In the genomic region with DNA sequence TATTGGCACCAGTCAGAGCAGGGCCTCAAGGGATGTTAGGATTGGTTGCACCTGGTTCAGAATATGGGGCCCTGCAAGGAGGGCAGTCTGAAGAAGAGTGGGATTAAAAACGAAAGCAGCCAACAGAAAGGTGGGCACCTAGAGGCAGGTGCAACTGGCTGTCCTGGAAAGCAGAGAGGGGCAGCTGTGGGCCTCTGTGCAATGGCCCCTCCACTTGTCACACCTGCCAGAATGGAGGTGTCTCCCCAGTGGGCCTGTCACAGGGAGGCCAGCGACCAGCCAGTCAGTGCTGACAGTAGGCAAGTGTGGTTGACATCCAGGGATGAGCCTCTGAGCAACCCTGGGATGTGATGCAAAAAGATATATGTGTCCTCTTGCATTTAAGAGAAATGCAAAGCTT, we compare ENCODE assay signal across 19 cellular contexts. TPM values are rescaled to one million over a fixed set of nuclear protein-coding genes. Genes with fewer than 3 reads are reported as not detected.
DNase-seq lines count a peak whose midpoint lies in the region; ATAC-seq and TF ChIP-seq lines count a peak whose summit lies in the region.
"Had no signal": no experiment of that assay in that cellular context is flagged by ENCODE, and none has a peak within 500 bp of the region (broad histone marks: within the 10 kb centered on the region; RNA-seq: fewer than 3 reads in every experiment).

No MANE protein-coding gene starts in this region.

- no peaks in the 10 kb centered on the region for H3K27me3 ChIP-seq in KMS-11 (ENCODE audit: insufficient read depth, low read depth)
- H3K27me3 ChIP-seq: testis had no signal

- H2AFZ ChIP-seq in KMS-11 (ENCODE audit: low read depth): no peak overlapping the region

- peak overlapping the region; percentile 97 for H3K4me2 ChIP-seq in KMS-11

- no peak for DNase-seq in activated CD8-positive, alpha-beta memory T cell treated with anti-CD3 and anti-CD28 coated beads, Interleukin-2, amount 10 ng/mL, durations not matched to agents 7 days and 5 days
- no peak for DNase-seq in activated CD8-positive, alpha-beta memory T cell treated with anti-CD3 and anti-CD28 coated beads, Interleukin-2, amount 50 U/mL, for 48 hours
- DNase-seq in activated T-helper 1 cell treated with anti-CD3 and anti-CD28 coated beads, Interleukin-12 subunit alpha, Interleukin-12 subunit beta, Interleukin-2, Interleukin-4 antibody, amounts not matched to agents 30 ng/mL and 10 ng/mL and 1 ng/mL, durations not matched to agents 14 hours and 24 hours and 36 hours (ENCODE audit: low spot score): no peak
- no peak for DNase-seq in natural killer cell treated with Interleukin-12 subunit alpha and Interleukin-12 subunit beta and Interleukin-15 and Interleukin-18, amount 100 ng/mL, for 72 hours (ENCODE audit: low spot score)
- DNase-seq in Right ventricle myocardium superior (no peak), AML-193 (lab: John Stamatoyannopoulos, UW) (no peak)
- DNase-seq: ACHN; activated CD4-positive, alpha-beta T cell treated with anti-CD3 and anti-CD28 coated beads for 4 hours; anterior cingulate cortex; effector CD8-positive, alpha-beta T cell; midbrain; NCI-H146; NCI-H226; testis had no signal

- H4K20me1 ChIP-seq in KMS-11 (ENCODE audit: insufficient read depth): no peaks in the 10 kb centered on the region

- no peak for ATAC-seq in activated CD8-positive, alpha-beta memory T cell treated with anti-CD3 and anti-CD28 coated beads, Interleukin-2, amount 10 ng/mL, durations not matched to agents 7 days and 5 days
- ATAC-seq in natural killer cell treated with Interleukin-12 subunit alpha and Interleukin-12 subunit beta and Interleukin-15 and Interleukin-18, amount 100 ng/mL, for 72 hours: no peak
- no peak for ATAC-seq in HG02840 (IDR thresholded peaks at IDR 0.05; ENCODE audit: low FRiP score, unreplicated experiment)
- no peak for ATAC-seq in Right ventricle myocardium superior (ENCODE audit: poor library complexity)
- ATAC-seq: SK-N-SH treated with all-trans-retinoic acid at 6 μM for 48 hours had no signal

- peak overlapping the region; percentile 36 for H3K4me3 ChIP-seq in KMS-11 (IDR thresholded peaks at IDR 0.05; ENCODE audit: insufficient read depth, low read depth, low read length)
- H3K4me3 ChIP-seq: testis had no signal

- TF ChIP-seq CTCF in KMS-11 (conservative IDR thresholded peaks at IDR 0.05; ENCODE audit: low read depth, low read length): no peak

- peaks cover 92% of the 10 kb centered on the region for H3K79me2 ChIP-seq in KMS-11 (ENCODE audit: insufficient read depth, low read depth)

- H3K9ac ChIP-seq in KMS-11: peak overlapping the region; percentile 26; the same call in 1 of the 2 replicates

- intact Hi-C loops in activated T-helper 1 cell treated with anti-CD3 and anti-CD28 coated beads, Interleukin-12 subunit alpha, Interleukin-12 subunit beta, Interleukin-2, Interleukin-4 antibody, amounts not matched to agents 30 ng/mL and 10 ng/mL and 1 ng/mL, durations not matched to agents 14 hours and 24 hours and 36 hours (cut with micrococcal nuclease): loop anchor here (2.0 kb wide), 2 partner anchors 26 to 68 kb away; no protein-coding TSS in a partner anchor
- intact Hi-C loops in Right ventricle myocardium superior (cut with DNase I): no loop called here

- H3K9me3 Mint-ChIP-seq in activated CD8-positive, alpha-beta memory T cell treated with anti-CD3 and anti-CD28 coated beads, Interleukin-2, amount 10 ng/mL, durations not matched to agents 7 days and 5 days (ENCODE audit: low read depth): no peaks in the 10 kb centered on the region
- H3K9me3 Mint-ChIP-seq in activated T-helper 1 cell treated with anti-CD3 and anti-CD28 coated beads, Interleukin-12 subunit alpha, Interleukin-12 subunit beta, Interleukin-2, Interleukin-4 antibody, amounts not matched to agents 30 ng/mL and 10 ng/mL and 1 ng/mL, durations not matched to agents 14 hours and 24 hours and 36 hours: no peaks in the 10 kb centered on the region
- no peaks in the 10 kb centered on the region for H3K9me3 Mint-ChIP-seq in natural killer cell treated with Interleukin-12 subunit alpha and Interleukin-12 subunit beta and Interleukin-15 and Interleukin-18, amount 100 ng/mL, for 72 hours
- H3K9me3 Mint-ChIP-seq: CD14-positive monocyte; central memory CD8-positive, alpha-beta T cell had no signal

- peak overlapping the region; percentile 99 for H3K27ac ChIP-seq in KMS-11
- H3K27ac ChIP-seq: testis had no signal

- no peaks in the 10 kb centered on the region for H3K27me3 Mint-ChIP-seq in activated CD8-positive, alpha-beta memory T cell treated with anti-CD3 and anti-CD28 coated beads, Interleukin-2, amount 10 ng/mL, durations not matched to agents 7 days and 5 days
- no peaks in the 10 kb centered on the region for H3K27me3 Mint-ChIP-seq in activated T-helper 1 cell treated with anti-CD3 and anti-CD28 coated beads, Interleukin-12 subunit alpha, Interleukin-12 subunit beta, Interleukin-2, Interleukin-4 antibody, amounts not matched to agents 30 ng/mL and 10 ng/mL and 1 ng/mL, durations not matched to agents 14 hours and 24 hours and 36 hours (ENCODE audit: insufficient read depth)
- H3K27me3 Mint-ChIP-seq in natural killer cell treated with Interleukin-12 subunit alpha and Interleukin-12 subunit beta and Interleukin-15 and Interleukin-18, amount 100 ng/mL, for 72 hours: no peaks in the 10 kb centered on the region
- H3K27me3 Mint-ChIP-seq: central memory CD8-positive, alpha-beta T cell had no signal

- CTCF ChIA-PET in activated CD8-positive, alpha-beta memory T cell treated with anti-CD3 and anti-CD28 coated beads, Interleukin-2, amount 10 ng/mL, durations not matched to agents 7 days and 5 days (lab: Charles Lee): interaction anchor here (0.5 to 11.3 kb wide), 5 partner anchors 15 to 69 kb away, joined by 3 to 166 read pairs (median 3); no protein-coding TSS in a partner anchor

- peak overlapping the region; percentile 82 for H3K27ac Mint-ChIP-seq in activated CD8-positive, alpha-beta memory T cell treated with anti-CD3 and anti-CD28 coated beads, Interleukin-2, amount 10 ng/mL, durations not matched to agents 7 days and 5 days
- peak overlapping the region; percentile 62 for H3K27ac Mint-ChIP-seq in activated T-helper 1 cell treated with anti-CD3 and anti-CD28 coated beads, Interleukin-12 subunit alpha, Interleukin-12 subunit beta, Interleukin-2, Interleukin-4 antibody, amounts not matched to agents 30 ng/mL and 10 ng/mL and 1 ng/mL, durations not matched to agents 14 hours and 24 hours and 36 hours
- peak overlapping the region; percentile 94 to 95 for H3K27ac Mint-ChIP-seq in natural killer cell treated with Interleukin-12 subunit alpha and Interleukin-12 subunit beta and Interleukin-15 and Interleukin-18, amount 100 ng/mL, for 72 hours
- H3K27ac Mint-ChIP-seq: CD14-positive monocyte had no signal

- peaks cover 100% of the 10 kb centered on the region for H3K4me1 ChIP-seq in KMS-11 (ENCODE audit: low read depth, poor library complexity, severe bottlenecking)

- no peak overlapping the region for H3K4me3 Mint-ChIP-seq in activated CD8-positive, alpha-beta memory T cell treated with anti-CD3 and anti-CD28 coated beads, Interleukin-2, amount 10 ng/mL, durations not matched to agents 7 days and 5 days
- H3K4me3 Mint-ChIP-seq in activated T-helper 1 cell treated with anti-CD3 and anti-CD28 coated beads, Interleukin-12 subunit alpha, Interleukin-12 subunit beta, Interleukin-2, Interleukin-4 antibody, amounts not matched to agents 30 ng/mL and 10 ng/mL and 1 ng/mL, durations not matched to agents 14 hours and 24 hours and 36 hours: peak overlapping the region; percentile 48
- H3K4me3 Mint-ChIP-seq in natural killer cell treated with Interleukin-12 subunit alpha and Interleukin-12 subunit beta and Interleukin-15 and Interleukin-18, amount 100 ng/mL, for 72 hours: peak overlapping the region; percentile 39
- H3K4me3 Mint-ChIP-seq: CD14-positive monocyte had no signal

- no peaks in the 10 kb centered on the region for H3K36me3 ChIP-seq in KMS-11 (ENCODE audit: insufficient read depth)

- peaks cover 23% of the 10 kb centered on the region for H3K36me3 Mint-ChIP-seq in activated CD8-positive, alpha-beta memory T cell treated with anti-CD3 and anti-CD28 coated beads, Interleukin-2, amount 10 ng/mL, durations not matched to agents 7 days and 5 days
- H3K36me3 Mint-ChIP-seq in activated T-helper 1 cell treated with anti-CD3 and anti-CD28 coated beads, Interleukin-12 subunit alpha, Interleukin-12 subunit beta, Interleukin-2, Interleukin-4 antibody, amounts not matched to agents 30 ng/mL and 10 ng/mL and 1 ng/mL, durations not matched to agents 14 hours and 24 hours and 36 hours (ENCODE audit: low read depth): peaks cover 10% of the 10 kb centered on the region
- no peaks in the 10 kb centered on the region for H3K36me3 Mint-ChIP-seq in natural killer cell treated with Interleukin-12 subunit alpha and Interleukin-12 subunit beta and Interleukin-15 and Interleukin-18, amount 100 ng/mL, for 72 hours

- H3K4me1 Mint-ChIP-seq in activated CD8-positive, alpha-beta memory T cell treated with anti-CD3 and anti-CD28 coated beads, Interleukin-2, amount 10 ng/mL, durations not matched to agents 7 days and 5 days: peaks cover 97% of the 10 kb centered on the region
- H3K4me1 Mint-ChIP-seq in activated T-helper 1 cell treated with anti-CD3 and anti-CD28 coated beads, Interleukin-12 subunit alpha, Interleukin-12 subunit beta, Interleukin-2, Interleukin-4 antibody, amounts not matched to agents 30 ng/mL and 10 ng/mL and 1 ng/mL, durations not matched to agents 14 hours and 24 hours and 36 hours (ENCODE audit: low read depth): peaks cover 99% of the 10 kb centered on the region
- H3K4me1 Mint-ChIP-seq in natural killer cell treated with Interleukin-12 subunit alpha and Interleukin-12 subunit beta and Interleukin-15 and Interleukin-18, amount 100 ng/mL, for 72 hours (ENCODE audit: low read depth in 2 of 2): peaks cover 88 to 99% of the 10 kb centered on the region in 2 donors

RNA-seq across cellular contexts. Expression of a gene that starts 37.7 kb away (rescaled TPM):
- total RNA-seq in activated CD8-positive, alpha-beta memory T cell treated with anti-CD3 and anti-CD28 coated beads, Interleukin-2, amount 10 ng/mL, durations not matched to agents 7 days and 5 days: 100 to 1,000 TPM; 144 to 229 TPM
- 54.6 and 55.7 TPM in 2 replicates for total RNA-seq in activated T-helper 1 cell treated with anti-CD3 and anti-CD28 coated beads, Interleukin-12 subunit alpha, Interleukin-12 subunit beta, Interleukin-2, Interleukin-4 antibody, amounts not matched to agents 30 ng/mL and 10 ng/mL and 1 ng/mL, durations not matched to agents 14 hours and 24 hours and 36 hours
- total RNA-seq in natural killer cell treated with Interleukin-12 subunit alpha and Interleukin-12 subunit beta and Interleukin-15 and Interleukin-18, amount 100 ng/mL, for 72 hours: 100 to 1,000 TPM in 1 of 2 donors, 10 to 100 TPM in 1; 65.0 to 150 TPM
- 16.8 TPM for total RNA-seq in Right ventricle myocardium superior
